Comparison of ENCODE assay signal across 8 cellular contexts in the genomic region with DNA sequence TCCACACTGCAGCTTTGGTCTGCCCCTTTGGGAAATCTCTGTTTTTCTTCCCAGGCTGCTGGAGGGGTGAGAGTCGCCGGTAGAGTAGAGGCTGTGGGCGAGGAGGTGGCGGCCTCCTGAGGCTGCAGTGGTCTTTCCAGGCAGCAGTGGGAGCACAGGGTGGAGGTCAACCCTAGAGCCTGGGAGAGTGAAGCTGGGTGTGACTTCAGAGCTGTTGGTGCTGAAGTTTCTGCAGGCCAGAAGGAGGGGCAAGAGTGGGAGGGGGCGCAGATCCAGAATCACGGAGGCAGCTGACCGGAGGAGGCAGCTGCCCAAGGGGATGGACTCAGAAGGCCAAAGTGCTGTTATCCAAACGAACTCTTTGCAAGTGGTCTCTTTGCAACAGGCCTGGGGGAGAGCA. TPM values are rescaled to one million over a fixed set of nuclear protein-coding genes. Genes with fewer than 3 reads are reported as not detected.
"Had no signal": no experiment of that assay in that cellular context is flagged by ENCODE, and none has a peak within 500 bp of the region (broad histone marks: within the 10 kb centered on the region; RNA-seq: fewer than 3 reads in every experiment).

No MANE protein-coding gene starts in this region.

RNA-seq across cellular contexts. Expression of a gene that starts 6.5 kb away (rescaled TPM):
- total RNA-seq: LHCN-M2, MCF 10A, NCI-H460, OCI-LY7, PC-9, Right ventricle myocardium inferior, RPMI7951, SJCRH30 had no signal
